ENCODE assay signal across 6 cellular contexts in the genomic region with DNA sequence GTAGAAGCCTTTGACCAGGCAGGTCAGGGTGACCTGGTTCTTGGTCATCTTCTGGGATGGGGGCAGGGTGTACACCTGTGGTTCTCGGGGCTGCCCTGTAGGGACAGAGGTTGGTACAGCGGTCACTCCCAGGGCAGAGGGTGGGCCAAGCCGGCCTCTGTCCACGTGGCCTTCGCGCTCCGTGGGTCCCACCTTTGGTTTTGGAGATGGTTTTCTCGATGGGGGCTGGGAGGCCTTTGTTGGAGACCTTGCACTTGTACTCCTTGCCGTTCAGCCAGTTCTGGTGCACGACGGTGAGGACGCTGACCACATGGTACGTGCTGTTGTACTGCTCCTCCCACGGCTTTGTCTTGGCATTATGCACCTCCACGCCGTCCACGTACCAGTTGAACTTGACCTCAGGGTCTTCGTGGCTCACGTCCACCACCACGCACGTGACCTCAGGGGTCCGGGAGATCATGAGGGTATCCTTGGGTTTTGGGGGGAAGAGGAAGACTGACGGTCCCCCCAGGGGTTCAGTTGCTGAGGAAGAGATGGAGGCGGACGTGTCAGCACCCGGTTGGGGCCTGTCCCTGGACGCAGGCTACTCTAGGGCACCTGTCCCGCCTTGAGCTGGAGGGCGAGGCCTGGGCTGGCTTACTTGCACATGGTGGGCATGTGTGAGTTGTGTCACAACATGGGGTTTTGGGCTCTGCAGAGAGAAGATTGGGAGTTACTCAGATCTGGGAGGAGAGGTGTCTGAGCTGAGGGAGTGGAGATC.
DNase-seq lines count a peak whose midpoint lies in the region; ATAC-seq, FAIRE-seq and TF ChIP-seq lines count a peak whose summit lies in the region.
"Not testable (repeated sequence)": the region's sequence is repeated elsewhere in the genome, so short reads cannot be mapped to it uniquely, and the experiment has no call there.

No MANE protein-coding gene starts in this region.

- H3K4me3 ChIP-seq in BLaER1 treated with 17β-estradiol and CSF1 and Interleukin-3, amounts not matched to agents 10 nM and 100 nM = not testable (repeated sequence)

- intact Hi-C loops in activated B cell treated with CpG ODN at 0.5 μM for 24 hours (cut with micrococcal nuclease) = loop anchor here (2.0 kb wide), 1 partner anchor 44 kb away; no protein-coding TSS in a partner anchor

- H3K27me3 ChIP-seq in BLaER1 treated with 17β-estradiol and CSF1 and Interleukin-3, amounts not matched to agents 10 nM and 100 nM = not testable (repeated sequence)

- H3K4me1 Mint-ChIP-seq in activated B cell treated with CpG ODN at 0.5 μM for 24 hours (peaks cover 14% of the 10 kb centered on the region), memory B cell (peaks cover 10% of the 10 kb centered on the region)
- not testable (repeated sequence) for H3K4me1 Mint-ChIP-seq in activated naive CD8-positive, alpha-beta T cell treated with anti-CD3 and anti-CD28 coated beads, Interleukin-2, amount 10 ng/mL, durations not matched to agents 7 days and 5 days; progenitor cell of endocrine pancreas (ENCODE audit: low read depth)

- peak overlapping the region in 6 of 11 experiments; percentile 23 to 52 (median 42); a peak in 7 of 22 replicates for H3K4me2 ChIP-seq in BLaER1 treated with 17β-estradiol and CSF1 and Interleukin-3, amounts not matched to agents 10 nM and 100 nM

- H3K36me3 ChIP-seq in BLaER1 treated with 17β-estradiol and CSF1 and Interleukin-3, amounts not matched to agents 10 nM and 100 nM = not testable (repeated sequence)

- ATAC-seq in activated B cell treated with CpG ODN at 0.5 μM for 24 hours (ENCODE audit: low read depth); activated naive CD8-positive, alpha-beta T cell treated with anti-CD3 and anti-CD28 coated beads, Interleukin-2, amount 10 ng/mL, durations not matched to agents 7 days and 5 days (ENCODE audit: low read depth); memory B cell (ENCODE audit: low read depth): not testable (repeated sequence)

- not testable (repeated sequence) for H3K4me3 Mint-ChIP-seq in activated B cell treated with CpG ODN at 0.5 μM for 24 hours; activated naive CD8-positive, alpha-beta T cell treated with anti-CD3 and anti-CD28 coated beads, Interleukin-2, amount 10 ng/mL, durations not matched to agents 7 days and 5 days
- H3K4me3 Mint-ChIP-seq in memory B cell = peak overlapping the region; percentile 8
- H3K4me3 Mint-ChIP-seq in progenitor cell of endocrine pancreas (ENCODE audit: low read depth) = peak overlapping the region; percentile 19

- H3K9me3 ChIP-seq in BLaER1 treated with 17β-estradiol and CSF1 and Interleukin-3, amounts not matched to agents 10 nM and 100 nM (replicated peaks in 1 of 11) = not testable (repeated sequence)

- H3K9ac ChIP-seq in BLaER1 treated with 17β-estradiol and CSF1 and Interleukin-3, amounts not matched to agents 10 nM and 100 nM = not testable (repeated sequence)

- not testable (repeated sequence) for H3K27ac ChIP-seq in BLaER1 treated with 17β-estradiol and CSF1 and Interleukin-3, amounts not matched to agents 10 nM and 100 nM

- peak; percentile 69 for FAIRE-seq in HTR-8/SVneo (lab: Jason Lieb, UNC)

- not testable (repeated sequence) for TF ChIP-seq CTCF in activated B cell treated with CpG ODN at 0.5 μM for 24 hours (IDR thresholded peaks at IDR 0.05); progenitor cell of endocrine pancreas (IDR thresholded peaks at IDR 0.05; ENCODE audit: unreplicated experiment)

- POLR2A ChIA-PET in activated B cell treated with CpG ODN at 0.5 μM for 24 hours (lab: Charles Lee); activated naive CD8-positive, alpha-beta T cell treated with anti-CD3 and anti-CD28 coated beads, Interleukin-2, amount 10 ng/mL, durations not matched to agents 7 days and 5 days (lab: Charles Lee): not testable (repeated sequence)

- peak overlapping the region; percentile 63 for H3K27ac Mint-ChIP-seq in activated B cell treated with CpG ODN at 0.5 μM for 24 hours
- not testable (repeated sequence) for H3K27ac Mint-ChIP-seq in activated naive CD8-positive, alpha-beta T cell treated with anti-CD3 and anti-CD28 coated beads, Interleukin-2, amount 10 ng/mL, durations not matched to agents 7 days and 5 days; memory B cell; progenitor cell of endocrine pancreas

- not testable (repeated sequence) for H3K9me3 Mint-ChIP-seq in activated B cell treated with CpG ODN at 0.5 μM for 24 hours; activated naive CD8-positive, alpha-beta T cell treated with anti-CD3 and anti-CD28 coated beads, Interleukin-2, amount 10 ng/mL, durations not matched to agents 7 days and 5 days; memory B cell
- H3K9me3 Mint-ChIP-seq in progenitor cell of endocrine pancreas (ENCODE audit: low read depth) = peaks cover 17% of the 10 kb centered on the region

- not testable (repeated sequence) for H3K27me3 Mint-ChIP-seq in activated B cell treated with CpG ODN at 0.5 μM for 24 hours; activated naive CD8-positive, alpha-beta T cell treated with anti-CD3 and anti-CD28 coated beads, Interleukin-2, amount 10 ng/mL, durations not matched to agents 7 days and 5 days; memory B cell; progenitor cell of endocrine pancreas

- not testable (repeated sequence) for H4K20me1 ChIP-seq in BLaER1 treated with 17β-estradiol and CSF1 and Interleukin-3, amounts not matched to agents 10 nM and 100 nM

- not testable (repeated sequence) for H3K36me3 Mint-ChIP-seq in activated B cell treated with CpG ODN at 0.5 μM for 24 hours (ENCODE audit: low read depth); activated naive CD8-positive, alpha-beta T cell treated with anti-CD3 and anti-CD28 coated beads, Interleukin-2, amount 10 ng/mL, durations not matched to agents 7 days and 5 days; memory B cell; progenitor cell of endocrine pancreas (ENCODE audit: insufficient read depth)

- DNase-seq in HTR-8/SVneo (ENCODE audit: insufficient read length, low spot score); activated B cell treated with CpG ODN at 0.5 μM for 24 hours; memory B cell (ENCODE audit: low spot score in 2 of 2); progenitor cell of endocrine pancreas (ENCODE audit: low spot score, unreplicated experiment): not testable (repeated sequence)
- DNase-seq in activated naive CD8-positive, alpha-beta T cell treated with anti-CD3 and anti-CD28 coated beads, Interleukin-2, amount 10 ng/mL, durations not matched to agents 7 days and 5 days = peak; percentile 35

- H3K4me1 ChIP-seq in BLaER1 treated with 17β-estradiol and CSF1 and Interleukin-3, amounts not matched to agents 10 nM and 100 nM = peaks cover 0 to 11% (median 5%) of the 10 kb centered on the region in 10 experiments; a peak in 8 of 20 replicates

- CTCF ChIA-PET in activated B cell treated with CpG ODN at 0.5 μM for 24 hours (lab: Charles Lee) = not testable (repeated sequence)
